9 cellular contexts compared by ENCODE assay signal in the genomic region with DNA sequence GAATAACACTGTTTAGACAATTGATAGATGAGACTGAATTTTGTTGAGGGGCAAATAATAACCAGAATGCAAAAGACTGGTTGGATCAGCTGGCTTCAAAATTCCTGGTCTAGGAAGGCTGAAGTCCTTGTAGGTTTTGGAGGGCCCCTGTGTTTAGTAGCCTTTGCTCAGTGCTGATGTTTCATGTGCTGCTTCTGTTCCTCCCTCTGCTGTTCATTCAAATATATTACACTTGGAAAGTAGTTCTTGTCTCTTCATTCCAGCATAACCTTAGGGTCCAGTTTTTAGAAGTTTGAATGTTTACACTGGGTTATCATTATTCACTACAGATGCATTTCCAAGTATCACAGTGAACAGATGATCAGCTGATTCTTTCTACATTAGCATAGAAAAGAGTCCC.
DNase-seq lines count a peak whose midpoint lies in the region; ATAC-seq, FAIRE-seq and TF ChIP-seq lines count a peak whose summit lies in the region.
"Had no signal": no experiment of that assay in that cellular context is flagged by ENCODE, and none has a peak within 500 bp of the region (broad histone marks: within the 10 kb centered on the region; RNA-seq: fewer than 3 reads in every experiment).

No MANE protein-coding gene starts in this region.

- DNase-seq in D341Med (ENCODE audit: low spot score) (peak; percentile 33), IMR-90 (peak; percentile 37), astrocyte (ENCODE audit: low read depth) (no peak), HepG2 (ENCODE audit: low spot score) (peak; percentile 22), tibial artery (no peak)
- DNase-seq in T-helper 2 cell treated with Interferon-gamma antibody and Interleukin-4, amounts not matched to agents 5 μg/mL and 100 μg/mL, for 36 hours (ENCODE audit: low spot score), result no peak
- DNase-seq: NCI-H1436 treated with DMSO at 0.1 percent for 48 hours had no signal

- FAIRE-seq in astrocyte (lab: Jason Lieb, UNC) (no peak), HepG2 (lab: Jason Lieb, UNC) (no peak)

- TF ChIP-seq CTCF in IMR-90 (conservative IDR thresholded peaks at IDR 0.05; ENCODE audit: low read depth, low read length) (peak; percentile 41), astrocyte (IDR thresholded peaks at IDR 0.05; ENCODE audit: insufficient read depth, low read depth, low read length) (peak; percentile 15), HepG2 (CRISPR knock-in tag; IDR thresholded peaks at IDR 0.05) (peak; percentile 22), tibial artery (IDR thresholded peaks at IDR 0.05) (no peak)

- H2BK120ac ChIP-seq in IMR-90 (ENCODE audit: low read depth, low read length), result no peak overlapping the region

- no peak overlapping the region for H4K8ac ChIP-seq in IMR-90 (ENCODE audit: low read depth in 2 of 2, low read length in 2 of 2)

- H2AK5ac ChIP-seq in IMR-90 (ENCODE audit: low read depth, low read length), result no peak overlapping the region

- H3K9me1 ChIP-seq in IMR-90 (ENCODE audit: insufficient read depth, low read length), result no peaks in the 10 kb centered on the region

- no peaks in the 10 kb centered on the region for H3K9me3 Mint-ChIP-seq in astrocyte (ENCODE audit: unreplicated experiment)
- peaks cover 20% of the 10 kb centered on the region for H3K9me3 Mint-ChIP-seq in T-helper 2 cell treated with Interferon-gamma antibody and Interleukin-4, amounts not matched to agents 5 μg/mL and 100 μg/mL, for 36 hours

- POLR2A ChIA-PET in IMR-90 (lab: Charles Lee; ENCODE audit: unreplicated experiment), result no interaction called here
- POLR2A ChIA-PET in HepG2 (lab: Yijun Ruan, JAX), result no interaction called here

- H2BK20ac ChIP-seq in IMR-90 (ENCODE audit: low read depth, low read length), result no peak overlapping the region

- H4K20me1 ChIP-seq in IMR-90 (ENCODE audit: insufficient read depth, low read length), result no peaks in the 10 kb centered on the region
- no peaks in the 10 kb centered on the region for H4K20me1 ChIP-seq in astrocyte (ENCODE audit: insufficient read depth, low read length)
- no peaks in the 10 kb centered on the region for H4K20me1 ChIP-seq in HepG2 (ENCODE audit: insufficient read depth, low read length)

- H3K9ac ChIP-seq in IMR-90 (ENCODE audit: low read depth, low read length) (no peak overlapping the region), astrocyte (ENCODE audit: low read length) (no peak overlapping the region), HepG2 (ENCODE audit: insufficient read depth, low read depth, low read length) (no peak overlapping the region)

- H3K79me1 ChIP-seq in IMR-90 (ENCODE audit: low read depth in 1 of 2, low read length in 2 of 2), result no peaks in the 10 kb centered on the region

- H3K4ac ChIP-seq in IMR-90 (ENCODE audit: low read depth, low read length), result no peak overlapping the region

- TF ChIP-seq RAD21 in IMR-90 (IDR thresholded peaks at IDR 0.05; ENCODE audit: low read length) (peak; percentile 47), HepG2 (CRISPR knock-in tag; IDR thresholded peaks at IDR 0.05) (no peak)

- H2AFZ ChIP-seq in IMR-90 (replicated peaks; ENCODE audit: low read length, poor library complexity), result no peak overlapping the region
- no peak overlapping the region for H2AFZ ChIP-seq in astrocyte (ENCODE audit: low read depth, low read length)
- no peak overlapping the region for H2AFZ ChIP-seq in HepG2 (ENCODE audit: low read length)

- H3K9me3 ChIP-seq in IMR-90 (ENCODE audit: control insufficient read depth, insufficient read depth, low read length) (no peaks in the 10 kb centered on the region), astrocyte (ENCODE audit: insufficient read depth, low read depth, low read length) (no peaks in the 10 kb centered on the region), HepG2 (ENCODE audit: low read length) (no peaks in the 10 kb centered on the region), tibial artery (no peaks in the 10 kb centered on the region)

- no peaks in the 10 kb centered on the region for H3K27me3 Mint-ChIP-seq in astrocyte (ENCODE audit: low read depth, unreplicated experiment)
- H3K27me3 Mint-ChIP-seq in T-helper 2 cell treated with Interferon-gamma antibody and Interleukin-4, amounts not matched to agents 5 μg/mL and 100 μg/mL, for 36 hours (ENCODE audit: low read depth), result no peaks in the 10 kb centered on the region

- no peak overlapping the region for H3K23ac ChIP-seq in IMR-90 (ENCODE audit: low read depth, low read length)

- H3K56ac ChIP-seq in IMR-90 (ENCODE audit: extremely low read depth, insufficient read depth, low read length), result no peak overlapping the region

- H3K4me2 ChIP-seq in IMR-90 (ENCODE audit: low read depth, low read length) (no peak overlapping the region), astrocyte (ENCODE audit: low read length) (no peak overlapping the region), HepG2 (ENCODE audit: low read depth, low read length) (no peak overlapping the region)

- no peak overlapping the region for H3K18ac ChIP-seq in IMR-90 (ENCODE audit: low read depth, low read length)

- no peak overlapping the region for H3K27ac ChIP-seq in IMR-90 (ENCODE audit: insufficient read depth, low read length)
- no peak overlapping the region for H3K27ac ChIP-seq in astrocyte (ENCODE audit: low read depth, low read length)
- no peak overlapping the region for H3K27ac ChIP-seq in HepG2 (ENCODE audit: extremely low read length, insufficient read depth, low read length)
- H3K27ac ChIP-seq in tibial artery, result no peak overlapping the region

- no peaks in the 10 kb centered on the region for H3K27me3 ChIP-seq in IMR-90 (ENCODE audit: control insufficient read depth, insufficient read depth, low read length)
- H3K27me3 ChIP-seq in astrocyte (ENCODE audit: insufficient read depth, low read length), result no peaks in the 10 kb centered on the region
- no peaks in the 10 kb centered on the region for H3K27me3 ChIP-seq in HepG2 (ENCODE audit: control insufficient read depth in 1 of 2, insufficient read depth in 2 of 2, low read length in 2 of 2)
- H3K27me3 ChIP-seq in tibial artery, result no peaks in the 10 kb centered on the region

- TF ChIP-seq EP300 in HepG2 (IDR thresholded peaks at IDR 0.05; ENCODE audit: low read depth in 2 of 2, low read length in 2 of 2) (no peak), HepG2 (CRISPR knock-in tag; IDR thresholded peaks at IDR 0.05; ENCODE audit: borderline replicate concordance) (no peak)

- no peak overlapping the region for H3K27ac Mint-ChIP-seq in astrocyte (ENCODE audit: unreplicated experiment)
- H3K27ac Mint-ChIP-seq in T-helper 2 cell treated with Interferon-gamma antibody and Interleukin-4, amounts not matched to agents 5 μg/mL and 100 μg/mL, for 36 hours, result no peak overlapping the region

- H3K36me3 ChIP-seq in IMR-90 (ENCODE audit: control insufficient read depth, insufficient read depth, low read length), result no peaks in the 10 kb centered on the region
- no peaks in the 10 kb centered on the region for H3K36me3 ChIP-seq in astrocyte (ENCODE audit: insufficient read depth, low read length)
- no peaks in the 10 kb centered on the region for H3K36me3 ChIP-seq in HepG2 (replicated peaks in 1 of 2; ENCODE audit: control insufficient read depth in 1 of 2, insufficient read depth in 2 of 2, low read length in 2 of 2)
- H3K36me3 ChIP-seq in tibial artery, result no peaks in the 10 kb centered on the region

- no peaks in the 10 kb centered on the region for H3K4me1 ChIP-seq in IMR-90 (ENCODE audit: control insufficient read depth, insufficient read depth, low read length)
- H3K4me1 ChIP-seq in astrocyte (ENCODE audit: insufficient read depth, low read length), result no peaks in the 10 kb centered on the region
- H3K4me1 ChIP-seq in HepG2 (ENCODE audit: insufficient read depth, low read length), result no peaks in the 10 kb centered on the region
- H3K4me1 ChIP-seq in tibial artery, result no peaks in the 10 kb centered on the region

- TF ChIP-seq POLR2A in IMR-90 (IDR thresholded peaks at IDR 0.05; ENCODE audit: low read depth, low read length), result no peak
- no peak for TF ChIP-seq POLR2A in HepG2 (IDR thresholded peaks at IDR 0.05; ENCODE audit: insufficient read depth in 1 of 2, low read depth in 2 of 2, low read length in 2 of 2)

- H3K4me3 Mint-ChIP-seq in astrocyte (ENCODE audit: unreplicated experiment), result no peak overlapping the region
- H3K4me3 Mint-ChIP-seq in T-helper 2 cell treated with Interferon-gamma antibody and Interleukin-4, amounts not matched to agents 5 μg/mL and 100 μg/mL, for 36 hours, result no peak overlapping the region

- H4K91ac ChIP-seq in IMR-90 (ENCODE audit: insufficient read depth, low read depth, low read length), result no peak overlapping the region

- BruUV-seq in IMR-90 (replicated peaks; lab: Mats Ljungman, UMichigan) (no TSS peak), HepG2 (replicated peaks; lab: Mats Ljungman, UMichigan) (no TSS peak)

- H3K14ac ChIP-seq in IMR-90 (replicated peaks; ENCODE audit: low read depth, low read length), result no peak overlapping the region

- H4K5ac ChIP-seq in IMR-90 (ENCODE audit: low read depth, low read length), result no peak overlapping the region

- CTCF ChIA-PET in IMR-90 (lab: Yijun Ruan, JAX), result no interaction called here
- CTCF ChIA-PET in HepG2 (lab: Yijun Ruan, JAX; ENCODE audit: low intra/inter-chr PET ratio, low total read pairs), result no interaction called here

- H3K36me3 Mint-ChIP-seq in astrocyte (ENCODE audit: low read depth, unreplicated experiment), result no peaks in the 10 kb centered on the region
- H3K36me3 Mint-ChIP-seq in T-helper 2 cell treated with Interferon-gamma antibody and Interleukin-4, amounts not matched to agents 5 μg/mL and 100 μg/mL, for 36 hours (ENCODE audit: low read depth), result no peaks in the 10 kb centered on the region

- dilution Hi-C loops in IMR-90 (cut with HindIII; ENCODE audit: low sequenced_read_pairs, unreplicated experiment), result no loop called here

- ATAC-seq in IMR-90 (ENCODE audit: low read depth) (peak; percentile 44; the same call in 1 of the 2 replicates), HepG2 (peak; percentile 82), HG03354 (IDR thresholded peaks at IDR 0.05; ENCODE audit: poor library complexity, severe bottlenecking, unreplicated experiment) (no peak), HG02571 (IDR thresholded peaks at IDR 0.05; ENCODE audit: unreplicated experiment) (no peak)

- intact Hi-C loops in IMR-90 (cut with micrococcal nuclease), result loop anchor here (10.0 kb wide), 1 partner anchor 80 kb away; no protein-coding TSS in a partner anchor
- intact Hi-C loops in HepG2 (cut with micrococcal nuclease; ENCODE audit: unreplicated experiment), result loop anchor here (1.0 kb wide), 1 partner anchor 123 kb away; no protein-coding TSS in a partner anchor
- intact Hi-C loops in tibial artery (cut with DNase I; ENCODE audit: low total_unique reads), result no loop called here

- no peak overlapping the region for H2BK5ac ChIP-seq in IMR-90 (ENCODE audit: low read depth, low read length, poor library complexity, severe bottlenecking)

- peaks cover 2% of the 10 kb centered on the region for H3K4me1 Mint-ChIP-seq in astrocyte (ENCODE audit: low read depth, unreplicated experiment)
- H3K4me1 Mint-ChIP-seq in T-helper 2 cell treated with Interferon-gamma antibody and Interleukin-4, amounts not matched to agents 5 μg/mL and 100 μg/mL, for 36 hours (ENCODE audit: low read depth), result no peaks in the 10 kb centered on the region

- no peak overlapping the region for H3K4me3 ChIP-seq in IMR-90 (ENCODE audit: insufficient read depth, low read depth, low read length)
- no peak overlapping the region for H3K4me3 ChIP-seq in astrocyte (ENCODE audit: insufficient read depth, low read depth, low read length)
- no peak overlapping the region for H3K4me3 ChIP-seq in HepG2 (replicated peaks in 1 of 3; ENCODE audit: insufficient read depth in 1 of 3, low read depth in 2 of 3, low read length in 3 of 3)
- H3K4me3 ChIP-seq in tibial artery, result no peak overlapping the region

- H2BK15ac ChIP-seq in IMR-90 (ENCODE audit: low read depth, low read length), result no peak overlapping the region

- H3K79me2 ChIP-seq in astrocyte (ENCODE audit: insufficient read depth, low read length) (no peaks in the 10 kb centered on the region), HepG2 (ENCODE audit: insufficient read depth, low read length) (no peaks in the 10 kb centered on the region)

- in situ Hi-C loops in IMR-90 (cut with MboI; ENCODE audit: low sequenced_read_pairs) (no loop called here), HepG2 (cut with HindIII; ENCODE audit: extremely low pct_ligation_motif_present, low pct_unique_long_range_greater_than_20kb) (no loop called here)

- no peak overlapping the region for H2AK9ac ChIP-seq in IMR-90 (replicated peaks; ENCODE audit: low read depth, low read length, poor library complexity)

Comparison
In these comparisons a context has a peak if more than half of its experiments do, and no peak if none do; other contexts are left out.
1. DNase-seq: peak in D341Med (single experiment), IMR-90 (single experiment) and HepG2 (single experiment); none in astrocyte (single experiment), tibial artery (0 of 2) and T-helper 2 cell treated with Interferon-gamma antibody and Interleukin-4, amounts not matched to agents 5 μg/mL and 100 μg/mL, for 36 hours (single experiment).
2. ATAC-seq: peak in IMR-90 (single experiment) and HepG2 (single experiment); none in HG03354 (single experiment) and HG02571 (single experiment).
3. CTCF ChIP-seq: peak in IMR-90 (single experiment), astrocyte (single experiment) and HepG2 (single experiment); none in tibial artery (0 of 2).